Comparison of ENCODE assay signal across 10 cellular contexts in genomic region chr19:15779756-15780476, GRCh38. TPM values are rescaled to one million over a fixed set of nuclear protein-coding genes. Genes with fewer than 3 reads are reported as not detected.
DNase-seq lines count a peak whose midpoint lies in the region; ATAC-seq, FAIRE-seq and TF ChIP-seq lines count a peak whose summit lies in the region.
"Had no signal": no experiment of that assay in that cellular context is flagged by ENCODE, and none has a peak within 500 bp of the region (broad histone marks: within the 10 kb centered on the region; RNA-seq: fewer than 3 reads in every experiment).

No MANE protein-coding gene starts in this region.

- intact Hi-C loops in stomach (cut with DNase I; ENCODE audit: low total_unique reads), result no loop called here

- peak; percentile 98 for FAIRE-seq in islet of Langerhans (lab: Jason Lieb, UNC)

- peaks cover 0 to 10% (median 0%) of the 10 kb centered on the region in 3 donors for H3K27me3 ChIP-seq in stomach

- WGBS in stomach, 5 donors, result 8 to 20% (median 15%) methylated on average over 7 to 10 of the region's 10 CpGs

- no peak for TF ChIP-seq EP300 in stomach (IDR thresholded peaks at IDR 0.05)

- peak overlapping the region in 3 of 4 donors; percentile 1 to 26 (median 20) for H3K4me3 ChIP-seq in stomach

- H3K36me3 ChIP-seq in stomach, result no peaks in the 10 kb centered on the region

- no peak for TF ChIP-seq CTCF in stomach (IDR thresholded peaks at IDR 0.05)

- DNase-seq in H4 (ENCODE audit: low spot score) (peak; percentile 85), astrocyte of the hippocampus (ENCODE audit: low read depth, low spot score) (peak; percentile 32), stomach (peak; percentile 60), NCI-H146 (lab: John Stamatoyannopoulos, UW) (no peak)
- no peak for DNase-seq in effector CD4-positive, alpha-beta T cell
- DNase-seq in activated CD8-positive, alpha-beta memory T cell treated with anti-CD3 and anti-CD28 coated beads, Interleukin-2, amount 50 U/mL, for 48 hours, result no peak
- DNase-seq: activated T-cell treated with anti-CD3 and anti-CD28 coated beads for 4 hours, NCI-H82 had no signal

- TF ChIP-seq POLR2A in stomach (IDR thresholded peaks at IDR 0.05), result no peak

- H3K27ac ChIP-seq in stomach, result peak overlapping the region; percentile 44 to 81 (median 76)

- H3K9me3 ChIP-seq in stomach, result no peaks in the 10 kb centered on the region

- no peak for ATAC-seq in GM21529 (IDR thresholded peaks at IDR 0.05; ENCODE audit: unreplicated experiment)

- H3K4me1 ChIP-seq in stomach, result peaks cover 6 to 23% (median 19%) of the 10 kb centered on the region in 4 donors

RNA-seq across cellular contexts. Expression of gene OR10H5, which starts 7.5 kb away (rescaled TPM):
- total RNA-seq in H4 (2014; rRNA removed; shearing (Covaris generic)), result not detected in 2 replicates
- total RNA-seq in stomach, result not detected
- polyA plus RNA-seq in stomach, result not detected

RNA-seq across cellular contexts. Expression of gene OR10H1, which starts 35.5 kb away (rescaled TPM):
- total RNA-seq in H4 (2014; rRNA removed; shearing (Covaris generic)), result not detected in 2 replicates
- not detected for total RNA-seq in stomach
- not detected for polyA plus RNA-seq in stomach

RNA-seq across cellular contexts. Expression of gene OR10H3, which starts 42.1 kb away (rescaled TPM):
- total RNA-seq in H4 (2014; rRNA removed; shearing (Covaris generic)), result not detected in 2 replicates
- not detected for total RNA-seq in stomach
- not detected for polyA plus RNA-seq in stomach

RNA-seq across cellular contexts. Expression of gene OR10H2, which starts 52.1 kb away (rescaled TPM):
- total RNA-seq in H4 (2014; rRNA removed; shearing (Covaris generic)), result not detected in 2 replicates
- not detected for total RNA-seq in stomach
- not detected for polyA plus RNA-seq in stomach

Comparison
In these comparisons a context has a peak if more than half of its experiments do, and no peak if none do; other contexts are left out.
1. DNase-seq: peak in H4 (single experiment), astrocyte of the hippocampus (single experiment) and stomach (single experiment); none in NCI-H146 (single experiment), effector CD4-positive, alpha-beta T cell (single experiment) and activated CD8-positive, alpha-beta memory T cell treated with anti-CD3 and anti-CD28 coated beads, Interleukin-2, amount 50 U/mL, for 48 hours (single experiment).